ENCODE assay signal across 21 cellular contexts in the genomic region with DNA sequence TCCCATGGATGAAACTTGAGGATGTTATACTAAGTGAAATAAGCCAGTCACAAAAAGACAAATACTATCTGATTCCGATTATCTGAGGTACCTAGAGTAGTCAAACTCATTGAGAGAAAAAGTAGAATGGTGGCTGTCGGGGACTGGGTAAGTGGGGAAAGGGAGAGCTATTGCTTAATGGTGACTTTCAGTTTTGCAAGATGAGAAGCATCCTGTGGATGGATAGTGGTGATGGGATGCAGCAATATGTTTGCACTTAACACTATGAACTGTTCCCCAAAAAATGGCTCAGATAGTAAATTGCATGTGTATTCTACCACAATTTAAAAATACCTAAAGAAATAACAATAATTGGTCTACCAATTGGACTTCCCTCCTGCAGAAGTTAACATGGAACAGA.
"Had no signal": no experiment of that assay in that cellular context is flagged by ENCODE, and none has a peak within 500 bp of the region (broad histone marks: within the 10 kb centered on the region; RNA-seq: fewer than 3 reads in every experiment).

No MANE protein-coding gene starts in this region.

- H3K27ac ChIP-seq: epithelial cell of prostate, gastroesophageal sphincter, left ventricle myocardium inferior, lower lobe of right lung, neural progenitor cell, ovary, right atrium auricular region, stomach had no signal

- H3K4me1 ChIP-seq: right atrium auricular region had no signal

- FAIRE-seq: kidney, small intestine, urothelium cell line had no signal

- H3K4me3 ChIP-seq: esophagus muscularis mucosa, gastroesophageal sphincter, left ventricle myocardium inferior, lower lobe of right lung, neural progenitor cell, ovary, right atrium auricular region, stomach had no signal

- H3K9me3 ChIP-seq: esophagus muscularis mucosa, gastroesophageal sphincter, left ventricle myocardium inferior, lower lobe of right lung, ovary, right atrium auricular region, stomach had no signal

- H3K9ac ChIP-seq: neural progenitor cell had no signal

- H3K4me2 ChIP-seq: neural progenitor cell had no signal

- H3K36me3 ChIP-seq: esophagus muscularis mucosa, gastroesophageal sphincter, left ventricle myocardium inferior, lower lobe of right lung, neural progenitor cell, ovary, right atrium auricular region, stomach had no signal

- H3K27me3 ChIP-seq: esophagus muscularis mucosa, gastroesophageal sphincter, neural progenitor cell, ovary, right atrium auricular region, stomach had no signal

- ATAC-seq: gastroesophageal sphincter; left cardiac atrium; lower lobe of right lung; natural killer cell treated with Interleukin-12 subunit alpha and Interleukin-12 subunit beta and Interleukin-15 and Interleukin-18, amount 100 ng/mL, for 72 hours had no signal

- DNase-seq: cortex of kidney; effector memory CD4-positive, alpha-beta T cell; kidney; left cardiac atrium; left ventricle myocardium inferior; lower lobe of right lung; nucleus accumbens; ovary; small intestine; stimulated activated CD4-positive, alpha-beta T cell treated with anti-CD3 and anti-CD28 coated beads, Interleukin-12 subunit alpha, Interleukin-12 subunit beta, amount 100 ng/mL, for 4 hours; stimulated activated naive CD4-positive, alpha-beta T cell; stomach; substantia nigra; trophoblast cell had no signal

- H2AFZ ChIP-seq: neural progenitor cell had no signal
